Comparison of ENCODE assay signal across 14 cellular contexts in genomic region chr11:69173326-69173725, GRCh38. TPM values are rescaled to one million over a fixed set of nuclear protein-coding genes. Genes with fewer than 3 reads are reported as not detected.
DNase-seq lines count a peak whose midpoint lies in the region; ATAC-seq and TF ChIP-seq lines count a peak whose summit lies in the region.
"Had no signal": no experiment of that assay in that cellular context is flagged by ENCODE, and none has a peak within 500 bp of the region (broad histone marks: within the 10 kb centered on the region; RNA-seq: fewer than 3 reads in every experiment).

No MANE protein-coding gene starts in this region.

- H4K20me1 ChIP-seq in osteoblast (ENCODE audit: insufficient read depth, low read length) = no peaks in the 10 kb centered on the region

- H3K27me3 ChIP-seq in osteoblast (ENCODE audit: insufficient read depth, low read length) = peaks cover 5% of the 10 kb centered on the region
- no peaks in the 10 kb centered on the region for H3K27me3 ChIP-seq in upper lobe of right lung
- H3K27me3 ChIP-seq: BE2C had no signal

- no peak overlapping the region for H3K4me3 Mint-ChIP-seq in T-helper 17 cell
- H3K4me3 Mint-ChIP-seq: CD4-positive, alpha-beta memory T cell had no signal

- POLR2A ChIA-PET in RWPE1 (lab: Yijun Ruan, JAX; ENCODE audit: low non-redundant PET) = no interaction called here

- peaks cover 5% of the 10 kb centered on the region for H3K27me3 Mint-ChIP-seq in T-helper 17 cell

- H3K4me3 ChIP-seq in osteoblast (ENCODE audit: insufficient read depth, low read length) = no peak overlapping the region
- no peak overlapping the region for H3K4me3 ChIP-seq in upper lobe of right lung
- H3K4me3 ChIP-seq: HAP-1 had no signal

- no peak overlapping the region for H2AFZ ChIP-seq in osteoblast (ENCODE audit: low read length)

- H3K9me3 ChIP-seq in osteoblast (ENCODE audit: low read depth, low read length) = peaks cover 2% of the 10 kb centered on the region
- no peaks in the 10 kb centered on the region for H3K9me3 ChIP-seq in upper lobe of right lung
- no peaks in the 10 kb centered on the region for H3K9me3 ChIP-seq in T-helper 17 cell (ENCODE audit: control insufficient read depth, low read length, poor library complexity, severe bottlenecking)
- H3K9me3 ChIP-seq: BE2C, HAP-1 had no signal

- DNase-seq in EH (ENCODE audit: low read depth) (peak; percentile 16), RWPE1 (ENCODE audit: low spot score) (no peak), osteoblast (ENCODE audit: insufficient read length, low spot score, missing footprints) (peak; percentile 54), upper lobe of right lung (peak; percentile 53), T-helper 1 cell (no peak), T-helper 17 cell (no peak)
- DNase-seq in effector CD8-positive, alpha-beta T cell (lab: John Stamatoyannopoulos, UW) = no peak
- DNase-seq: ACHN; BE2C; CD4-positive, alpha-beta memory T cell; DMS79 had no signal

- no peaks in the 10 kb centered on the region for H3K4me1 Mint-ChIP-seq in T-helper 17 cell
- H3K4me1 Mint-ChIP-seq: CD4-positive, alpha-beta memory T cell had no signal

- no peak overlapping the region for H3K27ac Mint-ChIP-seq in T-helper 17 cell

- intact Hi-C loops in upper lobe of right lung (cut with DNase I) = no loop called here

- CTCF ChIA-PET in RWPE1 (lab: Yijun Ruan, JAX) = interaction anchor here (0.6 kb wide), 1 partner anchor 12 kb away, joined by 4 read pairs; no protein-coding TSS in a partner anchor

- H3K36me3 ChIP-seq in osteoblast (ENCODE audit: insufficient read depth, low read length) (no peaks in the 10 kb centered on the region), upper lobe of right lung (no peaks in the 10 kb centered on the region)
- H3K36me3 ChIP-seq: BE2C, HAP-1 had no signal

- no peak overlapping the region for H3K4me2 ChIP-seq in osteoblast (ENCODE audit: insufficient read depth, low read length)

- no peaks in the 10 kb centered on the region for H3K36me3 Mint-ChIP-seq in T-helper 17 cell (ENCODE audit: low read depth)
- H3K36me3 Mint-ChIP-seq: CD4-positive, alpha-beta memory T cell had no signal

- no peak for TF ChIP-seq CTCF in RWPE1 (conservative IDR thresholded peaks at IDR 0.05; ENCODE audit: low read depth)
- TF ChIP-seq CTCF in osteoblast (IDR thresholded peaks at IDR 0.05; ENCODE audit: extremely low read depth, low read depth, low read length) = no peak
- no peak for TF ChIP-seq CTCF in upper lobe of right lung (IDR thresholded peaks at IDR 0.05)

- H3K4me1 ChIP-seq in osteoblast (ENCODE audit: insufficient read depth, low read length) (no peaks in the 10 kb centered on the region), upper lobe of right lung (no peaks in the 10 kb centered on the region)
- H3K4me1 ChIP-seq: HAP-1 had no signal

- H3K79me2 ChIP-seq in osteoblast (ENCODE audit: insufficient read depth, low read length) = no peaks in the 10 kb centered on the region

- peak overlapping the region; percentile 84 for H3K27ac ChIP-seq in RWPE1
- H3K27ac ChIP-seq in osteoblast (ENCODE audit: low read depth, low read length) = no peak overlapping the region
- H3K27ac ChIP-seq in upper lobe of right lung = no peak overlapping the region
- H3K27ac ChIP-seq: C4-2B had no signal

- ATAC-seq in upper lobe of right lung = no peak
- ATAC-seq in T-helper 17 cell = no peak
- ATAC-seq: HepG2 had no signal

RNA-seq across cellular contexts. Expression of gene SMIM38, which starts 17.6 kb away (rescaled TPM):
- total RNA-seq in osteoblast (under 0.01 and 0.29 TPM in 2 replicates), upper lobe of right lung (not detected), T-helper 17 cell (under 1 TPM; 0.22 to 0.34 TPM)

Comparison
In these comparisons a context has a peak if more than half of its experiments do, and no peak if none do; other contexts are left out.
1. DNase-seq: peak in EH (single experiment), osteoblast (single experiment) and upper lobe of right lung (single experiment); none in RWPE1 (single experiment), T-helper 1 cell (0 of 5), effector CD8-positive, alpha-beta T cell (single experiment) and T-helper 17 cell (0 of 3).